In the genomic region with DNA sequence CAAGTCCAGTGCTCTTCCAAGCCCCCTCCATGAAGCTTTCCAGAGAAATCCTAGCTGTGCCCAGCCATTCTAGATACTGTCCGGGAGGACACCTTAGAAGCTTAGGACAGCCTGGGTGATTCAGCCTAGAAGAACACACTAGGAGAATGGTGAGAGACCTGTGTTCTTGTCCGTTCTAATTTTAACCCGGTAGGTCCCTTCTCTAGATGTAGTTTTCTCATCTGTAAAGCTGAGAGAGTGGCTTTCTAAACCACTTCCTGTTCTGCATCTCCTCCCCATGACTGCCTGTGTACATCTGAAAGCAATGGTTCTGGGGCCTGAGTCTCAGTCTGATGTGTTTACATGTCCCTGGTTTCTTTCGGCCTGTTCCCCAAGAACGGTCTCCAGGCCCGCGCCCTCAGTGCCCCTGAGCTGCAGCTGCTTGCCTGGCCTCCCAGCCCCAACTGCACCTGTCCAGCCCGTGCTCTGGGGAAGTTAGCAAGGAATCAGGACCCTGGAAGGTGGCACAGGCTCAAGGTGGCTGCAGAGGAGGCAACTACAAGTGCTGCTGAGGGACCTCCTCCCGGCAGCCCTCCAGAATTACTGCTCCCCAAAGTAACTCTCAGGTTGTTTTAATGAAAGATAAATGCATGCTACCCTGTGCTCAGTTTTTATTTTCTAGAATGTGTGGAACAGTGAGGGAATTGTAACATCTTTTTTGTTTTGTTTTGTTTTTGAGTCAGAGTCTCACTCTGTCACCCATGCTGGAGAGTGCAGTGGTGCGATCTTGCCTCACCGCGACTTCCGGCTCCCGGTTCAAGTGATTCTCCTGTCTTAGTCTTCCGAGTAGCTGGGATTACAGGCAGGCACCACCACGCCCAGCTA, we compare ENCODE assay signal across 8 cellular contexts.
A peak's percentile ranks its signal among the peaks of the same experiment; 100 is the strongest.
DNase-seq lines count a peak whose midpoint lies in the region; ATAC-seq and TF ChIP-seq lines count a peak whose summit lies in the region.

No MANE protein-coding gene starts in this region.

- TF ChIP-seq CTCF in hepatocyte (IDR thresholded peaks at IDR 0.05; ENCODE audit: poor library complexity): no peak

- no peaks in the 10 kb centered on the region for H3K27me3 Mint-ChIP-seq in T-helper 1 cell treated with Interleukin-12 subunit alpha and Interleukin-12 subunit beta and Interleukin-4 antibody, amounts not matched to agents 30 μg/mL and 1 μg/mL, for 36 hours (ENCODE audit: low read depth)

- H3K4me1 ChIP-seq in hepatocyte (ENCODE audit: insufficient read depth): peaks cover 5% of the 10 kb centered on the region

- H3K36me3 Mint-ChIP-seq in T-helper 1 cell treated with Interleukin-12 subunit alpha and Interleukin-12 subunit beta and Interleukin-4 antibody, amounts not matched to agents 30 μg/mL and 1 μg/mL, for 36 hours (ENCODE audit: low read depth): peaks cover 11% of the 10 kb centered on the region

- no peak overlapping the region for H3K27ac ChIP-seq in hepatocyte

- peaks cover 9% of the 10 kb centered on the region for H3K9me3 Mint-ChIP-seq in T-helper 1 cell treated with Interleukin-12 subunit alpha and Interleukin-12 subunit beta and Interleukin-4 antibody, amounts not matched to agents 30 μg/mL and 1 μg/mL, for 36 hours

- H3K4me2 ChIP-seq in hepatocyte: no peak overlapping the region

- ATAC-seq in GM19035 (IDR thresholded peaks at IDR 0.05; ENCODE audit: unreplicated experiment) (peak; percentile 86), HG03039 (IDR thresholded peaks at IDR 0.05; ENCODE audit: unreplicated experiment) (peak; percentile 88)

- no peak overlapping the region for H2AFZ ChIP-seq in hepatocyte

- peak; percentile 83 for DNase-seq in germinal center (ENCODE audit: low spot score)
- no peak for DNase-seq in midbrain (lab: John Stamatoyannopoulos, UW)
- no peak for DNase-seq in cerebellar nuclear complex (lab: John Stamatoyannopoulos, UW)
- DNase-seq in NCI-H774 (lab: John Stamatoyannopoulos, UW): no peak
- DNase-seq in hepatocyte (ENCODE audit: low spot score): no peak

- H3K27ac Mint-ChIP-seq in T-helper 1 cell treated with Interleukin-12 subunit alpha and Interleukin-12 subunit beta and Interleukin-4 antibody, amounts not matched to agents 30 μg/mL and 1 μg/mL, for 36 hours: peak overlapping the region; percentile 98

- no peak overlapping the region for H3K4me3 ChIP-seq in hepatocyte

- no peaks in the 10 kb centered on the region for H3K36me3 ChIP-seq in hepatocyte (replicated peaks; ENCODE audit: insufficient read depth, low read depth)

- WGBS in hepatocyte (ENCODE audit: low lambda C conversion rate, missing lambda C conversion rate): 91% methylated on average over 16 of the region's 16 CpGs

- H3K79me2 ChIP-seq in hepatocyte: no peaks in the 10 kb centered on the region

- H3K9me2 ChIP-seq in hepatocyte (replicated peaks; ENCODE audit: insufficient read depth): no peaks in the 10 kb centered on the region

- no peaks in the 10 kb centered on the region for H3K27me3 ChIP-seq in hepatocyte

- peak overlapping the region; percentile 76 for H3K4me3 Mint-ChIP-seq in T-helper 1 cell treated with Interleukin-12 subunit alpha and Interleukin-12 subunit beta and Interleukin-4 antibody, amounts not matched to agents 30 μg/mL and 1 μg/mL, for 36 hours

- H4K20me1 ChIP-seq in hepatocyte (ENCODE audit: insufficient read depth, poor library complexity, severe bottlenecking): no peaks in the 10 kb centered on the region

- H3K4me1 Mint-ChIP-seq in T-helper 1 cell treated with Interleukin-12 subunit alpha and Interleukin-12 subunit beta and Interleukin-4 antibody, amounts not matched to agents 30 μg/mL and 1 μg/mL, for 36 hours (ENCODE audit: low read depth): peaks cover 75% of the 10 kb centered on the region

- H3K9me3 ChIP-seq in hepatocyte (ENCODE audit: low read depth): no peaks in the 10 kb centered on the region
